7 cellular contexts compared by ENCODE assay signal in the genomic region with DNA sequence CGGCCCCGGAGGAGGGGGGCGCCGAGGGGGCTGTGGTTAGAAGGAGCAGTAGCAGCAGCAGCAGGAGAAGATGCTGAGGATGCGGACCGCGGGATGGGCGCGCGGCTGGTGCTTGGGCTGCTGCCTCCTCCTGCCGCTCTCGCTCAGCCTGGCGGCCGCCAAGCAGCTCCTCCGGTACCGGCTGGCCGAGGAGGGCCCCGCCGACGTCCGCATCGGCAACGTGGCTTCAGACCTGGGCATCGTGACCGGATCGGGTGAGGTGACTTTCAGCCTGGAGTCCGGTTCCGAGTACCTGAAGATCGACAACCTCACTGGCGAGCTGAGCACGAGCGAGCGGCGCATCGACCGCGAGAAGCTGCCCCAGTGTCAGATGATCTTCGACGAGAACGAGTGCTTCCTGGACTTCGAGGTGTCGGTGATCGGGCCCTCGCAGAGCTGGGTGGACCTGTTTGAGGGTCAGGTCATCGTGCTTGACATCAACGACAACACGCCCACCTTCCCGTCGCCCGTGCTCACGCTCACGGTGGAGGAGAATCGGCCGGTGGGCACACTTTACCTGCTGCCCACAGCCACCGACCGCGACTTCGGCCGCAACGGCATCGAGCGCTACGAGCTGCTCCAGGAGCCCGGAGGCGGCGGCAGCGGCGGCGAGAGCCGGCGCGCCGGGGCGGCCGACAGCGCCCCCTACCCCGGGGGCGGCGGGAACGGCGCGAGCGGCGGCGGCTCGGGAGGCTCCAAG. TPM values are rescaled to one million over a fixed set of nuclear protein-coding genes. Genes with fewer than 3 reads are reported as not detected.
DNase-seq lines count a peak whose midpoint lies in the region; ATAC-seq and TF ChIP-seq lines count a peak whose summit lies in the region.

No MANE protein-coding gene starts in this region.

- H2AK5ac ChIP-seq in neuronal stem cell (ENCODE audit: low read depth, low read length), result peak overlapping the region; percentile 86

- H3K27me3 ChIP-seq in gastroesophageal sphincter, result peaks cover 16% of the 10 kb centered on the region
- H3K27me3 ChIP-seq in neuronal stem cell (ENCODE audit: control insufficient read depth in 3 of 3, insufficient read depth in 3 of 3, low read depth in 1 of 3, low read length in 3 of 3), result peaks cover 0 to 14% (median 0%) of the 10 kb centered on the region in 3 experiments
- peaks cover 6% of the 10 kb centered on the region for H3K27me3 ChIP-seq in CD8-positive, alpha-beta memory T cell (ENCODE audit: insufficient read depth, low read length, poor library complexity, severe bottlenecking)

- H3K36me3 Mint-ChIP-seq in CD8-positive, alpha-beta memory T cell, result no peaks in the 10 kb centered on the region

- no peak overlapping the region for H4K91ac ChIP-seq in neuronal stem cell (ENCODE audit: low read depth, low read length, poor library complexity)

- H3K4me1 ChIP-seq in gastroesophageal sphincter (peaks cover 0 to 44% (median 0%) of the 10 kb centered on the region in 3 donors), neuronal stem cell (ENCODE audit: control insufficient read depth in 2 of 2, insufficient read depth in 1 of 2, low read depth in 1 of 2, low read length in 2 of 2) (peaks cover 2 to 8% of the 10 kb centered on the region in 2 donors)
- no peaks in the 10 kb centered on the region for H3K4me1 ChIP-seq in CD8-positive, alpha-beta memory T cell (ENCODE audit: insufficient read depth, low read length)

- H3K23ac ChIP-seq in neuronal stem cell (ENCODE audit: low read depth, low read length, poor library complexity), result peak overlapping the region; percentile 96

- H3K27ac ChIP-seq in gastroesophageal sphincter, result peak overlapping the region; percentile 4 to 87 (median 84)
- no peak overlapping the region for H3K27ac ChIP-seq in neuronal stem cell (replicated peaks; ENCODE audit: low read length)
- no peak overlapping the region for H3K27ac ChIP-seq in CD8-positive, alpha-beta memory T cell (ENCODE audit: low read depth, low read length)

- ATAC-seq in gastroesophageal sphincter, result peak; percentile 52
- ATAC-seq in GM21528 (IDR thresholded peaks at IDR 0.05; ENCODE audit: low FRiP score, unreplicated experiment), result no peak

- no peak overlapping the region for H2BK120ac ChIP-seq in neuronal stem cell (ENCODE audit: low read depth, low read length)

- H2BK12ac ChIP-seq in neuronal stem cell (ENCODE audit: low read length), result peak overlapping the region; percentile 84

- H3K27ac Mint-ChIP-seq in CD8-positive, alpha-beta memory T cell, result no peak overlapping the region

- POLR2A ChIA-PET in CD8-positive, alpha-beta memory T cell (lab: Charles Lee), result no interaction called here

- peak overlapping the region; percentile 70 for H3K4ac ChIP-seq in neuronal stem cell (ENCODE audit: low read length)

- H3K27me3 Mint-ChIP-seq in CD8-positive, alpha-beta memory T cell, result peaks cover 35 to 46% of the 10 kb centered on the region in 2 donors

- peak; percentile 30 for DNase-seq in GM20000 (ENCODE audit: low spot score)
- DNase-seq in SK-N-DZ (ENCODE audit: low spot score), result peak; percentile 52
- peak; percentile 54 for DNase-seq in neuronal stem cell (ENCODE audit: low spot score)
- DNase-seq in middle frontal gyrus (ENCODE audit: extremely low spot score, low spot score), result no peak
- no peak for DNase-seq in CD8-positive, alpha-beta memory T cell

- no CpG with 5 or more reads among the region's 86 CpGs for WGBS in gastroesophageal sphincter (ENCODE audit: low coverage in 1 of 2), 2 donors
- WGBS in neuronal stem cell (ENCODE audit: extremely low coverage in 2 of 2, insufficient read length in 2 of 2, insufficient replicate concordance in 1 of 2), 2 donors, result no CpG with 5 or more reads among the region's 86 CpGs

- peaks cover 4 to 26% (median 16%) of the 10 kb centered on the region in 5 donors for H3K9me3 Mint-ChIP-seq in CD8-positive, alpha-beta memory T cell

- no peak for TF ChIP-seq POLR2A in gastroesophageal sphincter (IDR thresholded peaks at IDR 0.05)

- H3K14ac ChIP-seq in neuronal stem cell (ENCODE audit: low read length), result peak overlapping the region; percentile 82

- peak overlapping the region; percentile 84 for H2BK15ac ChIP-seq in neuronal stem cell (ENCODE audit: low read length)

- peak overlapping the region; percentile 84 for H2BK5ac ChIP-seq in neuronal stem cell (ENCODE audit: low read length)

- no peak for TF ChIP-seq CTCF in GM20000 (IDR thresholded peaks at IDR 0.05; ENCODE audit: extremely low read depth, missing control alignments)
- peak in 3 of 4 experiments; percentile 49 to 74 (median 74) for TF ChIP-seq CTCF in gastroesophageal sphincter (IDR thresholded peaks at IDR 0.05)

- peaks cover 13 to 26% (median 14%) of the 10 kb centered on the region in 3 donors for H3K4me1 Mint-ChIP-seq in CD8-positive, alpha-beta memory T cell

- H3K4me2 ChIP-seq in neuronal stem cell (ENCODE audit: insufficient read depth, low read length, poor library complexity, severe bottlenecking), result peak overlapping the region; percentile 98

- no peak overlapping the region for H3K4me3 Mint-ChIP-seq in CD8-positive, alpha-beta memory T cell

- H3K79me1 ChIP-seq in neuronal stem cell (ENCODE audit: low read depth, low read length), result peaks cover 12% of the 10 kb centered on the region

- TF ChIP-seq EP300 in gastroesophageal sphincter (IDR thresholded peaks at IDR 0.05), result no peak

- no peaks in the 10 kb centered on the region for H3K36me3 ChIP-seq in gastroesophageal sphincter
- peaks cover 0 to 8% of the 10 kb centered on the region in 2 donors for H3K36me3 ChIP-seq in neuronal stem cell (replicated peaks in 1 of 2; ENCODE audit: control insufficient read depth in 2 of 2, insufficient read depth in 2 of 2, low read length in 2 of 2)
- no peaks in the 10 kb centered on the region for H3K36me3 ChIP-seq in CD8-positive, alpha-beta memory T cell (ENCODE audit: insufficient read depth, low read length)

- H3K4me3 ChIP-seq in gastroesophageal sphincter (peak overlapping the region; percentile 84 to 88), neuronal stem cell (ENCODE audit: low read length in 2 of 2) (peak overlapping the region; percentile 77 to 82)
- H3K4me3 ChIP-seq in CD8-positive, alpha-beta memory T cell (ENCODE audit: low read length), result no peak overlapping the region

- peak overlapping the region; percentile 53 for H4K8ac ChIP-seq in neuronal stem cell (ENCODE audit: low read depth, low read length)

- no peaks in the 10 kb centered on the region for H3K9me3 ChIP-seq in gastroesophageal sphincter
- peaks cover 1 to 18% of the 10 kb centered on the region in 2 donors for H3K9me3 ChIP-seq in neuronal stem cell (replicated peaks in 1 of 2; ENCODE audit: control insufficient read depth in 2 of 2, insufficient read depth in 1 of 2, low read depth in 1 of 2, low read length in 2 of 2)
- H3K9me3 ChIP-seq in CD8-positive, alpha-beta memory T cell (ENCODE audit: low read length), result no peaks in the 10 kb centered on the region

- peak overlapping the region; percentile 97 for H3K9ac ChIP-seq in neuronal stem cell (ENCODE audit: low read depth, low read length, poor library complexity)

- H2AFZ ChIP-seq in neuronal stem cell (ENCODE audit: low read length), result peak overlapping the region; percentile 99

- CTCF ChIA-PET in CD8-positive, alpha-beta memory T cell (lab: Charles Lee), result no interaction called here

- peak overlapping the region; percentile 98 for H3K18ac ChIP-seq in neuronal stem cell (ENCODE audit: low read length)

RNA-seq across cellular contexts. Expression of gene PCDH7, which starts 1.4 kb away (rescaled TPM):
- polyA plus RNA-seq in SK-N-DZ (2014; cell fraction: cytosol; rRNA removed), result 4.1 and 4.5 TPM in 2 replicates
- 2.9 TPM in 2 replicates for polyA plus RNA-seq in SK-N-DZ (2014; cell fraction: nucleus; rRNA removed)
- 100 to 1,000 TPM; 225 to 364 (median 314) TPM for total RNA-seq in gastroesophageal sphincter
- polyA plus RNA-seq in neuronal stem cell (2013, experiment 1 of 2), result 6.7 TPM
- polyA plus RNA-seq in neuronal stem cell (2013, experiment 2 of 2), result 6.9 TPM
- total RNA-seq in CD8-positive, alpha-beta memory T cell, result not detected
- polyA plus RNA-seq in CD8-positive, alpha-beta memory T cell, result not detected

Comparison
In these comparisons a context has a peak if more than half of its experiments do, and no peak if none do; other contexts are left out.
1. DNase-seq: peak in GM20000 (single experiment), SK-N-DZ (single experiment) and neuronal stem cell (single experiment); none in middle frontal gyrus (single experiment) and CD8-positive, alpha-beta memory T cell (0 of 5).
2. H3K27ac ChIP-seq: peak in gastroesophageal sphincter (4 of 4); none in neuronal stem cell (single experiment) and CD8-positive, alpha-beta memory T cell (single experiment).
3. RNA of gene PCDH7, which starts 1.4 kb away (total RNA-seq): 225 to 364 TPM in gastroesophageal sphincter; not detected in CD8-positive, alpha-beta memory T cell; every median in the first group is over 100 times any median in the second.